ENCODE assay signal across 35 cellular contexts in the genomic region with DNA sequence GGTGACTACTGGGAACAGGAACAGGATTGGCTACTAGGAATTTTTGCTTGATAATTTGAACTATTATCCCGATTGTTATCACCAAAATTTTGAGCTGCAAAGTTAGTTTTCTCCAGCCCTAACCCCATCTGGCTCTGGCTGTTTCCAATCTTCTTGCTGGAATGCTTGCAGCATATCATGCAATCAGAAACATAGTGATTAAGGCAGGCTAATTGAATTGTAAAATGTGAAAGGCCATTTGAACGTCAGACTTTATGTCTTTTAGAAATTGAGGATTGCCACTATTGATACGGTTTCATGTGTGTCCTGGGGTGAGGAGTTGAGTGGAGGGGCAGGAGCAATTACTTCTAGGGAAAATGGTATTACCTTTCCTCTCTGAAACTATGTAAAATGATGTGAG.
"Had no signal": no experiment of that assay in that cellular context is flagged by ENCODE, and none has a peak within 500 bp of the region (broad histone marks: within the 10 kb centered on the region; RNA-seq: fewer than 3 reads in every experiment).

No MANE protein-coding gene starts in this region.

- H3K27me3 ChIP-seq: MG63 had no signal

- H3K36me3 ChIP-seq: MG63 had no signal

- H3K4me3 ChIP-seq: MG63 had no signal

- H3K9me3 ChIP-seq: MG63 had no signal

- DNase-seq: Karpas-422, Kasumi-1, MG63, MM.1S, MV-4-11, NCI-H1048, NCI-H1092, NCI-H1092 treated with DMSO at 0.1 percent for 48 hours, NCI-H1105, NCI-H1105 treated with DMSO at 0.1 percent for 48 hours, NCI-H1417, NCI-H1417 treated with DMSO at 0.1 percent for 48 hours, NCI-H1436, NCI-H1436 treated with DMSO at 0.1 percent for 48 hours, NCI-H146, NCI-H1694, NCI-H1694 treated with DMSO at 0.1 percent for 48 hours, NCI-H187, NCI-H187 treated with DMSO at 0.1 percent for 48 hours, NCI-H1930, NCI-H2029, NCI-H2029 treated with DMSO at 0.1 percent for 48 hours, NCI-H2081, NCI-H2081 treated with DMSO at 0.1 percent for 48 hours, NCI-H2107, NCI-H2171, NCI-H2171 treated with DMSO at 0.1 percent for 48 hours, NCI-H2227 treated with DMSO at 0.1 percent for 48 hours, NCI-H226, NCI-H345, NCI-H446, NCI-H446 treated with DMSO at 0.1 percent for 48 hours, NCI-H510A, NCI-H510A treated with DMSO at 0.1 percent for 48 hours, NCI-H524 had no signal
